Comparison of ENCODE assay signal across 11 cellular contexts in genomic region chr2:128736046-128736688, GRCh38.
DNase-seq lines count a peak whose midpoint lies in the region; ATAC-seq and TF ChIP-seq lines count a peak whose summit lies in the region.
"Had no signal": no experiment of that assay in that cellular context is flagged by ENCODE, and none has a peak within 500 bp of the region (broad histone marks: within the 10 kb centered on the region; RNA-seq: fewer than 3 reads in every experiment).

No MANE protein-coding gene starts in this region.

- H3K4me1 ChIP-seq in GM23248 (ENCODE audit: insufficient read depth) = peaks cover 6% of the 10 kb centered on the region

- no peaks in the 10 kb centered on the region for H3F3A ChIP-seq in GM23248 (ENCODE audit: insufficient read depth)

- in situ Hi-C loops in GM23248 (cut with MboI) (loop anchor here (25.0 kb wide), 1 partner anchor 399 kb away; no protein-coding TSS in a partner anchor), GM13976 (cut with MboI; ENCODE audit: low sequenced_read_pairs, unreplicated experiment) (no loop called here)

- H3K4me1 Mint-ChIP-seq in activated T-helper 1 cell treated with anti-CD3 and anti-CD28 coated beads, Interleukin-12 subunit alpha, Interleukin-12 subunit beta, Interleukin-2, Interleukin-4 antibody, amounts not matched to agents 30 ng/mL and 10 ng/mL and 1 ng/mL, durations not matched to agents 14 hours and 24 hours and 36 hours (ENCODE audit: low read depth) = peaks cover 11% of the 10 kb centered on the region
- no peaks in the 10 kb centered on the region for H3K4me1 Mint-ChIP-seq in stimulated activated effector memory CD8-positive, alpha-beta T cell treated with anti-CD3 and anti-CD28 coated beads, Interleukin-12 subunit alpha, Interleukin-12 subunit beta, amount 100 ng/mL, for 72 hours

- WGBS in GM23248 (ENCODE audit: low coverage in 1 of 2, low lambda C conversion rate in 2 of 2, missing lambda C conversion rate in 2 of 2), 2 experiments = 37 to 38% methylated on average over 16 of the region's 16 CpGs

- peak overlapping the region; percentile 55 for H3K4me3 ChIP-seq in GM23248

- H4K20me1 ChIP-seq in GM23248 (ENCODE audit: insufficient read depth) = no peaks in the 10 kb centered on the region

- H3K27ac ChIP-seq in GM23248 = no peak overlapping the region

- no peaks in the 10 kb centered on the region for H3K36me3 Mint-ChIP-seq in activated T-helper 1 cell treated with anti-CD3 and anti-CD28 coated beads, Interleukin-12 subunit alpha, Interleukin-12 subunit beta, Interleukin-2, Interleukin-4 antibody, amounts not matched to agents 30 ng/mL and 10 ng/mL and 1 ng/mL, durations not matched to agents 14 hours and 24 hours and 36 hours (ENCODE audit: low read depth)
- no peaks in the 10 kb centered on the region for H3K36me3 Mint-ChIP-seq in stimulated activated effector memory CD8-positive, alpha-beta T cell treated with anti-CD3 and anti-CD28 coated beads, Interleukin-12 subunit alpha, Interleukin-12 subunit beta, amount 100 ng/mL, for 72 hours
- H3K36me3 Mint-ChIP-seq: activated naive CD4-positive, alpha-beta T cell treated with anti-CD3 and anti-CD28 coated beads, Interleukin-2, amount 50 U/mL, for 72 hours had no signal

- H3K9me3 Mint-ChIP-seq in activated T-helper 1 cell treated with anti-CD3 and anti-CD28 coated beads, Interleukin-12 subunit alpha, Interleukin-12 subunit beta, Interleukin-2, Interleukin-4 antibody, amounts not matched to agents 30 ng/mL and 10 ng/mL and 1 ng/mL, durations not matched to agents 14 hours and 24 hours and 36 hours = no peaks in the 10 kb centered on the region
- no peaks in the 10 kb centered on the region for H3K9me3 Mint-ChIP-seq in stimulated activated effector memory CD8-positive, alpha-beta T cell treated with anti-CD3 and anti-CD28 coated beads, Interleukin-12 subunit alpha, Interleukin-12 subunit beta, amount 100 ng/mL, for 72 hours
- H3K9me3 Mint-ChIP-seq: activated CD4-positive, alpha-beta memory T cell treated with anti-CD3 and anti-CD28 coated beads, Interleukin-2, amount 10 ng/mL, durations not matched to agents 7 days and 5 days; activated naive CD4-positive, alpha-beta T cell treated with anti-CD3 and anti-CD28 coated beads, Interleukin-2, amount 50 U/mL, for 72 hours had no signal

- no peak for TF ChIP-seq CTCF in GM13976 (IDR thresholded peaks at IDR 0.05; ENCODE audit: borderline replicate concordance, control extremely low read depth, extremely low read depth, insufficient read depth, missing control alignments)

- no peak overlapping the region for H3K9ac ChIP-seq in GM23248

- no peak overlapping the region for H3K27ac Mint-ChIP-seq in activated T-helper 1 cell treated with anti-CD3 and anti-CD28 coated beads, Interleukin-12 subunit alpha, Interleukin-12 subunit beta, Interleukin-2, Interleukin-4 antibody, amounts not matched to agents 30 ng/mL and 10 ng/mL and 1 ng/mL, durations not matched to agents 14 hours and 24 hours and 36 hours
- no peak overlapping the region for H3K27ac Mint-ChIP-seq in stimulated activated effector memory CD8-positive, alpha-beta T cell treated with anti-CD3 and anti-CD28 coated beads, Interleukin-12 subunit alpha, Interleukin-12 subunit beta, amount 100 ng/mL, for 72 hours
- H3K27ac Mint-ChIP-seq: activated CD4-positive, alpha-beta memory T cell treated with anti-CD3 and anti-CD28 coated beads, Interleukin-2, amount 10 ng/mL, durations not matched to agents 7 days and 5 days; activated naive CD4-positive, alpha-beta T cell treated with anti-CD3 and anti-CD28 coated beads, Interleukin-2, amount 50 U/mL, for 72 hours had no signal

- H3K9me2 ChIP-seq in GM23248 (ENCODE audit: insufficient read depth) = no peaks in the 10 kb centered on the region

- H3K27me3 ChIP-seq in GM23248 (replicated peaks; ENCODE audit: insufficient read depth) = no peaks in the 10 kb centered on the region; the same call in none of the 2 replicates

- H3K4me2 ChIP-seq in GM23248 (ENCODE audit: unreplicated experiment) = peak overlapping the region; percentile 29

- intact Hi-C loops in activated T-helper 1 cell treated with anti-CD3 and anti-CD28 coated beads, Interleukin-12 subunit alpha, Interleukin-12 subunit beta, Interleukin-2, Interleukin-4 antibody, amounts not matched to agents 30 ng/mL and 10 ng/mL and 1 ng/mL, durations not matched to agents 14 hours and 24 hours and 36 hours (cut with micrococcal nuclease) = loop anchor here (5.0 kb wide), 1 partner anchor 1111 kb away; no protein-coding TSS in a partner anchor

- H3K36me3 ChIP-seq in GM23248 (ENCODE audit: low read depth) = no peaks in the 10 kb centered on the region

- peaks cover 25% of the 10 kb centered on the region for H3K27me3 Mint-ChIP-seq in activated T-helper 1 cell treated with anti-CD3 and anti-CD28 coated beads, Interleukin-12 subunit alpha, Interleukin-12 subunit beta, Interleukin-2, Interleukin-4 antibody, amounts not matched to agents 30 ng/mL and 10 ng/mL and 1 ng/mL, durations not matched to agents 14 hours and 24 hours and 36 hours (ENCODE audit: insufficient read depth)

- H3K9me3 ChIP-seq in GM23248 (ENCODE audit: low read depth) = no peaks in the 10 kb centered on the region

- H2AFZ ChIP-seq in GM23248 = peak overlapping the region; percentile 59; the same call in 1 of the 2 replicates

- no peaks in the 10 kb centered on the region for H3K79me2 ChIP-seq in GM23248 (ENCODE audit: insufficient read depth)

- DNase-seq in GM23248 = peak; percentile 8
- DNase-seq in activated T-helper 1 cell treated with anti-CD3 and anti-CD28 coated beads, Interleukin-12 subunit alpha, Interleukin-12 subunit beta, Interleukin-2, Interleukin-4 antibody, amounts not matched to agents 30 ng/mL and 10 ng/mL and 1 ng/mL, durations not matched to agents 14 hours and 24 hours and 36 hours (ENCODE audit: low spot score) = no peak
- DNase-seq in iPS-NIHi7 (ENCODE audit: extremely low spot score) = peak; percentile 11
- DNase-seq in stimulated activated effector memory CD8-positive, alpha-beta T cell treated with anti-CD3 and anti-CD28 coated beads, Interleukin-12 subunit alpha, Interleukin-12 subunit beta, amount 100 ng/mL, for 72 hours (ENCODE audit: low spot score in 2 of 2) = peak in 1 of 2 donors; percentile 22
- no peak for DNase-seq in cerebellar cortex (ENCODE audit: low spot score)
- no peak for DNase-seq in GM13976 (ENCODE audit: low spot score)
- no peak for DNase-seq in UCSD-AML1 (lab: John Stamatoyannopoulos, UW; ENCODE audit: unreplicated experiment)
- DNase-seq: NCI-H187 treated with DMSO at 0.1 percent for 48 hours had no signal

- peak overlapping the region; percentile 60 for H3K4me3 Mint-ChIP-seq in activated T-helper 1 cell treated with anti-CD3 and anti-CD28 coated beads, Interleukin-12 subunit alpha, Interleukin-12 subunit beta, Interleukin-2, Interleukin-4 antibody, amounts not matched to agents 30 ng/mL and 10 ng/mL and 1 ng/mL, durations not matched to agents 14 hours and 24 hours and 36 hours
- H3K4me3 Mint-ChIP-seq in stimulated activated effector memory CD8-positive, alpha-beta T cell treated with anti-CD3 and anti-CD28 coated beads, Interleukin-12 subunit alpha, Interleukin-12 subunit beta, amount 100 ng/mL, for 72 hours = peak overlapping the region; percentile 50

- no peak for ATAC-seq in stimulated activated effector memory CD8-positive, alpha-beta T cell treated with anti-CD3 and anti-CD28 coated beads, Interleukin-12 subunit alpha, Interleukin-12 subunit beta, amount 100 ng/mL, for 72 hours
- no peak for ATAC-seq in GM18861 (IDR thresholded peaks at IDR 0.05; ENCODE audit: unreplicated experiment)

Comparison
In these comparisons a context has a peak if more than half of its experiments do, and no peak if none do; other contexts are left out.
1. DNase-seq: peak in GM23248 (single experiment) and iPS-NIHi7 (single experiment); none in activated T-helper 1 cell treated with anti-CD3 and anti-CD28 coated beads, Interleukin-12 subunit alpha, Interleukin-12 subunit beta, Interleukin-2, Interleukin-4 antibody, amounts not matched to agents 30 ng/mL and 10 ng/mL and 1 ng/mL, durations not matched to agents 14 hours and 24 hours and 36 hours (single experiment), cerebellar cortex (single experiment), GM13976 (single experiment) and UCSD-AML1 (single experiment).